Comparison of ENCODE assay signal across 1 cellular context in genomic region chr1:207499573-207499972, GRCh38.
TF ChIP-seq lines count a peak whose summit lies in the region.

No MANE protein-coding gene starts in this region.

TF ChIP-seq in neural cell, 6 proteins besides CTCF, POLR2A, EP300 and RAD21:
- TF ChIP-seq REST (IDR thresholded peaks at IDR 0.05; ENCODE audit: borderline replicate concordance), result no peak
- TF ChIP-seq TAF1 (IDR thresholded peaks at IDR 0.05; ENCODE audit: low read depth), result no peak
- peak; percentile 85 for TF ChIP-seq SMC3 (conservative IDR thresholded peaks at IDR 0.05; ENCODE audit: poor library complexity)
- no peak for TF ChIP-seq POLR2AphosphoS5 (IDR thresholded peaks at IDR 0.05)
